Comparison of ENCODE assay signal across 2 cellular contexts in the genomic region with DNA sequence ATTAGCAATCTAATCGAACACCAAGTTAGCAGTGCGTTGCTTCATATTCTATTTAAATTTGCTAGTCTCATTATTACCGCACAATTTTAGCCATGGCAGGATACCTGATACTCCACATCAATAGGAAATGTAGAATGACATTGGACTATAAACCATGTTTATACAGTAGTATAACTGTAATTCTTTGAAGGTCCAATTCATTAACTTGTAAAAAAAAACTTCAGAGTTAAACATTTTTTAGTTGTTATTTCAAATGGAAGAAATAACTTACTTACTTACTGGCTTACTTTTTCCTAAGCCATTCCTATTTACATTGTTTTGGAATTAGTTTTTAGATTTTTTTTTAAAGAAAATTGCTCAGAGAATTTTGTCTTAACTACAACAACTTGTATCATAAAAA.
A peak's percentile ranks its signal among the peaks of the same experiment; 100 is the strongest.
TF ChIP-seq lines count a peak whose summit lies in the region.

No MANE protein-coding gene starts in this region.

TF ChIP-seq in A549, 52 proteins besides CTCF, POLR2A, EP300 and RAD21 (continued from another document):
- no peak for TF ChIP-seq ELK1 (IDR thresholded peaks at IDR 0.05; ENCODE audit: low read depth, low read length)
- no peak for TF ChIP-seq NR3C1 (IDR thresholded peaks at IDR 0.05)
- no peak for TF ChIP-seq HES2 (IDR thresholded peaks at IDR 0.05)
- TF ChIP-seq TFCP2L1 (CRISPR knock-in tag; IDR thresholded peaks at IDR 0.05), result no peak
- TF ChIP-seq POLR2AphosphoS2 (conservative IDR thresholded peaks at IDR 0.05; ENCODE audit: low read length), result no peak
- TF ChIP-seq SMC3 (IDR thresholded peaks at IDR 0.05), result no peak
- TF ChIP-seq ZNF302 (CRISPR knock-in tag; IDR thresholded peaks at IDR 0.05), result no peak
- TF ChIP-seq, protein P1, sequence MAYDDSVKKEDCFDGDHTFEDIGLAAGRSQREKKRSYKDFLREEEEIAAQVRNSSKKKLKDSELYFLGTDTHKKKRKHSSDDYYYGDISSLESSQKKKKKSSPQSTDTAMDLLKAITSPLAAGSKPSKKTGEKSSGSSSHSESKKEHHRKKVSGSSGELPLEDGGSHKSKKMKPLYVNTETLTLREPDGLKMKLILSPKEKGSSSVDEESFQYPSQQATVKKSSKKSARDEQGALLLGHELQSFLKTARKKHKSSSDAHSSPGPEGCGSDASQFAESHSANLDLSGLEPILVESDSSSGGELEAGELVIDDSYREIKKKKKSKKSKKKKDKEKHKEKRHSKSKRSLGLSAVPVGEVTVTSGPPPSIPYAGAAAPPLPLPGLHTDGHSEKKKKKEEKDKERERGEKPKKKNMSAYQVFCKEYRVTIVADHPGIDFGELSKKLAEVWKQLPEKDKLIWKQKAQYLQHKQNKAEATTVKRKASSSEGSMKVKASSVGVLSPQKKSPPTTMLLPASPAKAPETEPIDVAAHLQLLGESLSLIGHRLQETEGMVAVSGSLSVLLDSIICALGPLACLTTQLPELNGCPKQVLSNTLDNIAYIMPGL (CRISPR knock-in tag; IDR thresholded peaks at IDR 0.05; ENCODE audit: borderline replicate concordance), result no peak
- no peak for TF ChIP-seq SREBF2 (IDR thresholded peaks at IDR 0.05)

TF ChIP-seq in HEK293, 187 proteins besides CTCF, POLR2A, EP300 and RAD21 (continued from another document and continues in another):
- TF ChIP-seq, protein P2, sequence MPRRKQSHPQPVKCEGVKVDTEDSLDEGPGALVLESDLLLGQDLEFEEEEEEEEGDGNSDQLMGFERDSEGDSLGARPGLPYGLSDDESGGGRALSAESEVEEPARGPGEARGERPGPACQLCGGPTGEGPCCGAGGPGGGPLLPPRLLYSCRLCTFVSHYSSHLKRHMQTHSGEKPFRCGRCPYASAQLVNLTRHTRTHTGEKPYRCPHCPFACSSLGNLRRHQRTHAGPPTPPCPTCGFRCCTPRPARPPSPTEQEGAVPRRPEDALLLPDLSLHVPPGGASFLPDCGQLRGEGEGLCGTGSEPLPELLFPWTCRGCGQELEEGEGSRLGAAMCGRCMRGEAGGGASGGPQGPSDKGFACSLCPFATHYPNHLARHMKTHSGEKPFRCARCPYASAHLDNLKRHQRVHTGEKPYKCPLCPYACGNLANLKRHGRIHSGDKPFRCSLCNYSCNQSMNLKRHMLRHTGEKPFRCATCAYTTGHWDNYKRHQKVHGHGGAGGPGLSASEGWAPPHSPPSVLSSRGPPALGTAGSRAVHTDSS (tag by site-specific recombination; IDR thresholded peaks at IDR 0.05), result no peak
- TF ChIP-seq ZNF777 (tag by site-specific recombination; IDR thresholded peaks at IDR 0.05; ENCODE audit: borderline replicate concordance) (no peak), ZNF692 (tag by site-specific recombination; IDR thresholded peaks at IDR 0.05) (no peak), HOXA7 (CRISPR knock-in tag; IDR thresholded peaks at IDR 0.05; ENCODE audit: borderline replicate concordance) (no peak), ZNF645 (tag by site-specific recombination; IDR thresholded peaks at IDR 0.05) (no peak), ZNF843 (tag by site-specific recombination; IDR thresholded peaks at IDR 0.05) (no peak), OSR2 (tag by site-specific recombination; IDR thresholded peaks at IDR 0.05) (peak; percentile 40; the same call in 1 of the 2 replicates), ZNF610 (tag by site-specific recombination; IDR thresholded peaks at IDR 0.05; ENCODE audit: borderline replicate concordance) (no peak), ZNF521 (tag by site-specific recombination; IDR thresholded peaks at IDR 0.05) (no peak), ZBTB17 (tag by site-specific recombination; IDR thresholded peaks at IDR 0.05) (0 out of 2 replicates have a peak, but pooled peaks have one; percentile 15), ZNF785 (tag by site-specific recombination; IDR thresholded peaks at IDR 0.05) (no peak), OVOL3 (tag by site-specific recombination; IDR thresholded peaks at IDR 0.05) (0 out of 2 replicates have a peak, but pooled peaks have one; percentile 40), ZNF24 (tag by site-specific recombination; IDR thresholded peaks at IDR 0.05) (0 out of 2 replicates have a peak, but pooled peaks have one; percentile 20), ZNF19 (tag by site-specific recombination; IDR thresholded peaks at IDR 0.05; ENCODE audit: low read depth) (no peak), RBAK (tag by site-specific recombination; IDR thresholded peaks at IDR 0.05) (no peak), ZNF571 (tag by site-specific recombination; IDR thresholded peaks at IDR 0.05) (no peak), GLI4 (tag by site-specific recombination; IDR thresholded peaks at IDR 0.05) (no peak), REPIN1 (tag by site-specific recombination; IDR thresholded peaks at IDR 0.05; ENCODE audit: low read depth) (no peak), SP7 (tag by site-specific recombination; IDR thresholded peaks at IDR 0.05) (no peak), ZNF391 (tag by site-specific recombination; IDR thresholded peaks at IDR 0.05; ENCODE audit: borderline replicate concordance, low read depth) (no peak), ZNF48 (tag by site-specific recombination; IDR thresholded peaks at IDR 0.05) (no peak), ZNF561 (tag by site-specific recombination; IDR thresholded peaks at IDR 0.05; ENCODE audit: borderline replicate concordance) (no peak), ZNF146 (tag by site-specific recombination; IDR thresholded peaks at IDR 0.05) (no peak), ZBTB20 (tag by site-specific recombination; IDR thresholded peaks at IDR 0.05) (no peak), ZNF175 (tag by site-specific recombination; IDR thresholded peaks at IDR 0.05) (no peak), ZNF23 (tag by site-specific recombination; IDR thresholded peaks at IDR 0.05; ENCODE audit: borderline replicate concordance) (no peak), ZFP3 (tag by site-specific recombination; IDR thresholded peaks at IDR 0.05; ENCODE audit: low read depth) (no peak), ZNF518A (tag by site-specific recombination; conservative IDR thresholded peaks at IDR 0.05; ENCODE audit: low read depth) (no peak), ZNF202 (tag by site-specific recombination; IDR thresholded peaks at IDR 0.05; ENCODE audit: borderline replicate concordance) (no peak)
- TF ChIP-seq, protein P3, sequence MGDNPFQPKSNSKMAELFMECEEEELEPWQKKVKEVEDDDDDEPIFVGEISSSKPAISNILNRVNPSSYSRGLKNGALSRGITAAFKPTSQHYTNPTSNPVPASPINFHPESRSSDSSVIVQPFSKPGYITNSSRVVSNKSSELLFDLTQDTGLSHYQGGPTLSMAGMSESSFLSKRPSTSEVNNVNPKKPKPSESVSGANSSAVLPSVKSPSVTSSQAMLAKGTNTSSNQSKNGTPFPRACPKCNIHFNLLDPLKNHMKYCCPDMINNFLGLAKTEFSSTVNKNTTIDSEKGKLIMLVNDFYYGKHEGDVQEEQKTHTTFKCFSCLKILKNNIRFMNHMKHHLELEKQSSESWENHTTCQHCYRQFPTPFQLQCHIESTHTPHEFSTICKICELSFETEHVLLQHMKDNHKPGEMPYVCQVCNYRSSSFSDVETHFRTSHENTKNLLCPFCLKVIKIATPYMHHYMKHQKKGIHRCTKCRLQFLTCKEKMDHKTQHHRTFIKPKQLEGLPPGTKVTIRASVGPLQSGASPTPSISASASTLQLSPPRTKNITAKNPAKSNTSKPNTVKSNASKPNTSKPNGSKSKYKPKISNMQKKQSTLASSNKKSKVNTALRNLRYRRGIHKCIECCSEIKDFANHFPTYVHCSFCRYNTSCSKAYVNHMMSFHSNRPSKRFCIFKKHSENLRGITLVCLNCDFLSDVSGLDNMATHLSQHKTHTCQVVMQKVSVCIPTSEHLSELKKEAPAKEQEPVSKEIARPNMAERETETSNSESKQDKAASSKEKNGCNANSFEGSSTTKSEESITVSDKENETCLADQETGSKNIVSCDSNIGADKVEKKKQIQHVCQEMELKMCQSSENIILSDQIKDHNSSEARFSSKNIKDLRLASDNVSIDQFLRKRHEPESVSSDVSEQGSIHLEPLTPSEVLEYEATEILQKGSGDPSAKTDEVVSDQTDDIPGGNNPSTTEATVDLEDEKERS (tag by site-specific recombination; IDR thresholded peaks at IDR 0.05), result no peak
- TF ChIP-seq, protein P4, sequence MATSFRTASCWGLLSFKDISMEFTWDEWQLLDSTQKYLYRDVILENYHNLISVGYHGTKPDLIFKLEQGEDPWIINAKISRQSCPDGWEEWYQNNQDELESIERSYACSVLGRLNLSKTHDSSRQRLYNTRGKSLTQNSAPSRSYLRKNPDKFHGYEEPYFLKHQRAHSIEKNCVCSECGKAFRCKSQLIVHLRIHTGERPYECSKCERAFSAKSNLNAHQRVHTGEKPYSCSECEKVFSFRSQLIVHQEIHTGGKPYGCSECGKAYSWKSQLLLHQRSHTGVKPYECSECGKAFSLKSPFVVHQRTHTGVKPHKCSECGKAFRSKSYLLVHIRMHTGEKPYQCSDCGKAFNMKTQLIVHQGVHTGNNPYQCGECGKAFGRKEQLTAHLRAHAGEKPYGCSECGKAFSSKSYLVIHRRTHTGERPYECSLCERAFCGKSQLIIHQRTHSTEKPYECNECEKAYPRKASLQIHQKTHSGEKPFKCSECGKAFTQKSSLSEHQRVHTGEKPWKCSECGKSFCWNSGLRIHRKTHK (tag by site-specific recombination; IDR thresholded peaks at IDR 0.05), result no peak
- TF ChIP-seq, protein P5, sequence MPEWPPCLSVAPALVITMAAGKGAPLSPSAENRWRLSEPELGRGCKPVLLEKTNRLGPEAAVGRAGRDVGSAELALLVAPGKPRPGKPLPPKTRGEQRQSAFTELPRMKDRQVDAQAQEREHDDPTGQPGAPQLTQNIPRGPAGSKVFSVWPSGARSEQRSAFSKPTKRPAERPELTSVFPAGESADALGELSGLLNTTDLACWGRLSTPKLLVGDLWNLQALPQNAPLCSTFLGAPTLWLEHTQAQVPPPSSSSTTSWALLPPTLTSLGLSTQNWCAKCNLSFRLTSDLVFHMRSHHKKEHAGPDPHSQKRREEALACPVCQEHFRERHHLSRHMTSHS (tag by site-specific recombination; IDR thresholded peaks at IDR 0.05), result no peak
- TF ChIP-seq, protein P6, sequence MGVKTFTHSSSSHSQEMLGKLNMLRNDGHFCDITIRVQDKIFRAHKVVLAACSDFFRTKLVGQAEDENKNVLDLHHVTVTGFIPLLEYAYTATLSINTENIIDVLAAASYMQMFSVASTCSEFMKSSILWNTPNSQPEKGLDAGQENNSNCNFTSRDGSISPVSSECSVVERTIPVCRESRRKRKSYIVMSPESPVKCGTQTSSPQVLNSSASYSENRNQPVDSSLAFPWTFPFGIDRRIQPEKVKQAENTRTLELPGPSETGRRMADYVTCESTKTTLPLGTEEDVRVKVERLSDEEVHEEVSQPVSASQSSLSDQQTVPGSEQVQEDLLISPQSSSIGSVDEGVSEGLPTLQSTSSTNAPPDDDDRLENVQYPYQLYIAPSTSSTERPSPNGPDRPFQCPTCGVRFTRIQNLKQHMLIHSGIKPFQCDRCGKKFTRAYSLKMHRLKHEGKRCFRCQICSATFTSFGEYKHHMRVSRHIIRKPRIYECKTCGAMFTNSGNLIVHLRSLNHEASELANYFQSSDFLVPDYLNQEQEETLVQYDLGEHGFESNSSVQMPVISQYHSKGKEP (tag by site-specific recombination; IDR thresholded peaks at IDR 0.05), result no peak
